In genomic region chr2:28750316-28751101, GRCh38 we compare ENCODE assay signal across 8 cellular contexts. TPM values are rescaled to one million over a fixed set of nuclear protein-coding genes. Genes with fewer than 3 reads are reported as not detected.
DNase-seq lines count a peak whose midpoint lies in the region; ATAC-seq, FAIRE-seq and TF ChIP-seq lines count a peak whose summit lies in the region.

No MANE protein-coding gene starts in this region.

- H3K9me3 ChIP-seq in A673 (ENCODE audit: low read depth, low read length, poor library complexity, severe bottlenecking) (no peaks in the 10 kb centered on the region), GM12878 (replicated peaks; ENCODE audit: control insufficient read depth, insufficient read depth, low read length) (no peaks in the 10 kb centered on the region)

- FAIRE-seq in GM12878 (lab: Jason Lieb, UNC) = no peak

- BruUV-seq in A673 (replicated peaks; lab: Mats Ljungman, UMichigan) (no TSS peak), GM12878 (replicated peaks; lab: Mats Ljungman, UMichigan) (no TSS peak)

- no peak for TF ChIP-seq RAD21 in GM12878 (IDR thresholded peaks at IDR 0.05; ENCODE audit: insufficient read depth, low read depth, low read length)

- no peaks in the 10 kb centered on the region for H3K36me3 ChIP-seq in A673 (ENCODE audit: insufficient read depth, low read length, poor library complexity, severe bottlenecking)
- H3K36me3 ChIP-seq in GM12878 (ENCODE audit: control insufficient read depth in 2 of 2, insufficient read depth in 2 of 2, low read length in 1 of 2) = no peaks in the 10 kb centered on the region

- peak overlapping the region; percentile 72 for H3K9ac ChIP-seq in GM12878 (ENCODE audit: control insufficient read depth, insufficient read depth, low read length)

- H3K27me3 ChIP-seq in A673 (replicated peaks; ENCODE audit: insufficient read depth, low read depth, low read length, poor library complexity) (no peaks in the 10 kb centered on the region), GM12878 (replicated peaks in 1 of 2; ENCODE audit: control insufficient read depth in 2 of 2, insufficient read depth in 2 of 2, low read length in 1 of 2) (no peaks in the 10 kb centered on the region)

- H3K27ac ChIP-seq in A673 (ENCODE audit: low read depth, low read length, poor library complexity, severe bottlenecking) (peak overlapping the region; percentile 98), GM12878 (ENCODE audit: control insufficient read depth, insufficient read depth) (peak overlapping the region; percentile 90)

- 10% methylated on average over 9 of the region's 9 CpGs for WGBS in GM12878 (ENCODE audit: insufficient coverage, insufficient replicate concordance, low lambda C conversion rate, missing lambda C conversion rate)

- peaks cover 52% of the 10 kb centered on the region for H3K79me2 ChIP-seq in GM12878 (ENCODE audit: control insufficient read depth, insufficient read depth, low read length)

- POLR2A ChIA-PET in A673 (lab: Charles Lee; ENCODE audit: low non-redundant PET) = no interaction called here
- POLR2A ChIA-PET in GM12878 (lab: Charles Lee) = interaction anchor here (1.3 kb wide), 1 partner anchor 69 kb away, joined by 3 read pairs; no protein-coding TSS in a partner anchor

- ATAC-seq in GM12878 (no peak), GM18511 (IDR thresholded peaks at IDR 0.05; ENCODE audit: unreplicated experiment) (no peak)

- peak overlapping the region; percentile 97 for H3K4me2 ChIP-seq in GM12878 (ENCODE audit: control insufficient read depth, insufficient read depth)

- TF ChIP-seq POLR2A in GM12878 (IDR thresholded peaks at IDR 0.05; ENCODE audit: low read depth, low read length) = no peak

- intact Hi-C loops in A673 (cut with micrococcal nuclease; ENCODE audit: unreplicated experiment) (loop anchor here (5.0 kb wide), 1 partner anchor 183 kb away; no protein-coding TSS in a partner anchor), GM12878 (cut with micrococcal nuclease; ENCODE audit: unreplicated experiment) (loop anchor here (10.0 kb wide), 1 partner anchor 144 kb away; the partner anchor contains the start of gene WDR43)

- SMC1A ChIA-PET in GM12878 (lab: Charles Lee; ENCODE audit: uncharacterized antibody, unreplicated experiment) = interaction anchor here (0.8 to 3.4 kb wide), 5 partner anchors 9 to 156 kb away, joined by 3 to 12 read pairs (median 5); no protein-coding TSS in a partner anchor

- peak overlapping the region; percentile 46 for H2AFZ ChIP-seq in GM12878 (ENCODE audit: control insufficient read depth, low read depth, low read length)

- H4K20me1 ChIP-seq in GM12878 (ENCODE audit: control insufficient read depth, insufficient read depth) = no peaks in the 10 kb centered on the region

- CTCF ChIA-PET in A673 (lab: Charles Lee) = no interaction called here
- CTCF ChIA-PET in GM12878 (lab: Yijun Ruan, JAX) = interaction anchor here (0.6 to 12.2 kb wide), 5 partner anchors 9 to 1527 kb away, joined by 3 to 155 read pairs (median 3); no protein-coding TSS in a partner anchor

- RAD21 ChIA-PET in GM12878 (lab: Charles Lee; ENCODE audit: unreplicated experiment) = interaction anchor here (1.0 to 2.7 kb wide), 3 partner anchors 156 to 184 kb away, joined by 3 to 14 read pairs (median 3); no protein-coding TSS in a partner anchor

- H3K4me1 ChIP-seq in A673 (ENCODE audit: insufficient read depth, low read length, poor library complexity, severe bottlenecking) = peaks cover 19% of the 10 kb centered on the region
- H3K4me1 ChIP-seq in GM12878 (ENCODE audit: control insufficient read depth, insufficient read depth, low read length) = peaks cover 6% of the 10 kb centered on the region; the same call in 1 of the 2 replicates

- H3K4me3 ChIP-seq in A673 (ENCODE audit: low read depth, low read length, poor library complexity, severe bottlenecking) (peak overlapping the region; percentile 91), GM08714 (ENCODE audit: low read length) (peak overlapping the region; percentile 96), GM12878 (peak overlapping the region; percentile 98)

- in situ Hi-C loops in GM12878 (cut with MboI) = loop anchor here (5.0 kb wide), 1 partner anchor 153 kb away; no protein-coding TSS in a partner anchor

- TF ChIP-seq EP300 in GM12878 (IDR thresholded peaks at IDR 0.05; ENCODE audit: borderline replicate concordance in 1 of 2, control insufficient read depth in 1 of 2, low read depth in 2 of 2, low read length in 2 of 2) = no peak

- TF ChIP-seq CTCF in A673 (conservative IDR thresholded peaks at IDR 0.05; ENCODE audit: low read depth, low read length) (no peak), GM12878 (IDR thresholded peaks at IDR 0.05 in 2 of 3, conservative IDR thresholded peaks at IDR 0.05 in 1 of 3; ENCODE audit: control insufficient read depth in 2 of 3, extremely low read depth in 1 of 3, insufficient read depth in 1 of 3, low read depth in 3 of 3, low read length in 3 of 3) (no peak)

- DNase-seq in A673 (ENCODE audit: low spot score) (no peak), RPMI7951 (ENCODE audit: low read depth) (peak; percentile 62), GM12878 (ENCODE audit: low read depth, low spot score) (no peak), iris pigment epithelial cell (ENCODE audit: low read depth) (peak; percentile 60), NCI-H2029 (lab: John Stamatoyannopoulos, UW) (no peak)
- peak; percentile 20 for DNase-seq in stimulated activated CD4-positive, alpha-beta T cell treated with anti-CD3 and anti-CD28 coated beads, Interleukin-1b, Interleukin-23, amount 100 ng/mL, for 48 hours

TF ChIP-seq in GM12878, 131 proteins besides CTCF, POLR2A, EP300 and RAD21 (continues in another document):
- no peak for TF ChIP-seq NFYA (IDR thresholded peaks at IDR 0.05; ENCODE audit: borderline replicate concordance, low read depth, low read length)
- no peak for TF ChIP-seq NKRF (conservative IDR thresholded peaks at IDR 0.05)
- TF ChIP-seq, protein P1, sequence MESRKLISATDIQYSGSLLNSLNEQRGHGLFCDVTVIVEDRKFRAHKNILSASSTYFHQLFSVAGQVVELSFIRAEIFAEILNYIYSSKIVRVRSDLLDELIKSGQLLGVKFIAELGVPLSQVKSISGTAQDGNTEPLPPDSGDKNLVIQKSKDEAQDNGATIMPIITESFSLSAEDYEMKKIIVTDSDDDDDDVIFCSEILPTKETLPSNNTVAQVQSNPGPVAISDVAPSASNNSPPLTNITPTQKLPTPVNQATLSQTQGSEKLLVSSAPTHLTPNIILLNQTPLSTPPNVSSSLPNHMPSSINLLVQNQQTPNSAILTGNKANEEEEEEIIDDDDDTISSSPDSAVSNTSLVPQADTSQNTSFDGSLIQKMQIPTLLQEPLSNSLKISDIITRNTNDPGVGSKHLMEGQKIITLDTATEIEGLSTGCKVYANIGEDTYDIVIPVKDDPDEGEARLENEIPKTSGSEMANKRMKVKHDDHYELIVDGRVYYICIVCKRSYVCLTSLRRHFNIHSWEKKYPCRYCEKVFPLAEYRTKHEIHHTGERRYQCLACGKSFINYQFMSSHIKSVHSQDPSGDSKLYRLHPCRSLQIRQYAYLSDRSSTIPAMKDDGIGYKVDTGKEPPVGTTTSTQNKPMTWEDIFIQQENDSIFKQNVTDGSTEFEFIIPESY (IDR thresholded peaks at IDR 0.05) = no peak
- no peak for TF ChIP-seq EED (IDR thresholded peaks at IDR 0.05; ENCODE audit: low read depth)
- TF ChIP-seq, protein P2, sequence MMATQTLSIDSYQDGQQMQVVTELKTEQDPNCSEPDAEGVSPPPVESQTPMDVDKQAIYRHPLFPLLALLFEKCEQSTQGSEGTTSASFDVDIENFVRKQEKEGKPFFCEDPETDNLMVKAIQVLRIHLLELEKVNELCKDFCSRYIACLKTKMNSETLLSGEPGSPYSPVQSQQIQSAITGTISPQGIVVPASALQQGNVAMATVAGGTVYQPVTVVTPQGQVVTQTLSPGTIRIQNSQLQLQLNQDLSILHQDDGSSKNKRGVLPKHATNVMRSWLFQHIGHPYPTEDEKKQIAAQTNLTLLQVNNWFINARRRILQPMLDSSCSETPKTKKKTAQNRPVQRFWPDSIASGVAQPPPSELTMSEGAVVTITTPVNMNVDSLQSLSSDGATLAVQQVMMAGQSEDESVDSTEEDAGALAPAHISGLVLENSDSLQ (IDR thresholded peaks at IDR 0.05) = no peak
- TF ChIP-seq BRCA1 (IDR thresholded peaks at IDR 0.05; ENCODE audit: low read depth, low read length) = no peak
- TF ChIP-seq SMARCA5 (IDR thresholded peaks at IDR 0.05) = no peak
- no peak for TF ChIP-seq TBL1XR1 (IDR thresholded peaks at IDR 0.05; ENCODE audit: low read depth, low read length)

RNA-seq across cellular contexts. Expression of gene PPP1CB, which starts 1.1 kb away (rescaled TPM):
- total RNA-seq in A673 (2021) = 167 and 181 TPM in 2 replicates
- 142 and 168 TPM in 2 replicates for total RNA-seq in RPMI7951 (2014; rRNA removed; shearing (Covaris generic))
- total RNA-seq in GM12878 (2013; cell fraction: nucleolus; rRNA removed) = 82.3 and 108 TPM in 2 replicates
- total RNA-seq in GM12878 (2014; rRNA removed) = 64.4 and 81.0 TPM in 2 replicates
- total RNA-seq in GM12878 (2014; rRNA removed; fragmentation: Illumina TruSeq; extraction: Trizol) = 84.6 and 85.4 TPM in 2 replicates
- total RNA-seq in GM12878 (2021) = 144 and 153 TPM in 2 replicates
- 20.4 TPM for polyA plus RNA-seq in GM12878 (2011; ENCODE audit: low read depth)
- polyA plus RNA-seq in GM12878 (2011; rRNA removed) = 84.4 and 140 TPM in 2 replicates
- polyA plus RNA-seq in GM12878 (2011; cell fraction: cytosol; rRNA removed) = 24.2 and 31.0 TPM in 2 replicates
- 19.5 and 25.1 TPM in 2 replicates for polyA plus RNA-seq in GM12878 (2011; cell fraction: nucleus; rRNA removed)
- polyA plus RNA-seq in GM12878 (2012) = 48.8 and 59.5 TPM in 2 replicates
- 64.4 and 88.1 TPM in 2 replicates for polyA plus RNA-seq in GM12878 (2014; fragmentation: Illumina TruSeq; extraction: Trizol)
- 100 to 1,000 TPM in 1 of 2 experiments, 10 to 100 TPM in 1; 84.4 to 176 TPM for polyA plus RNA-seq in GM12878 (2014; fragmentation: Nextera tagmentation; extraction: Ambion mirVana)
- 30.3 and 37.5 TPM in 2 replicates for polyA plus RNA-seq in GM12878 (2014; rRNA removed)
- 100 to 1,000 TPM; 127 to 131 TPM for polyA plus RNA-seq in GM12878 (2016; fragmentation: Nextera tagmentation; extraction: Ambion mirVana)
- 69.0 and 105 TPM in 2 replicates for polyA minus RNA-seq in GM12878 (2011; rRNA and poly(A)+ RNA removed)
- polyA minus RNA-seq in GM12878 (2011; cell fraction: cytosol; rRNA and poly(A)+ RNA removed) = 47.4 and 57.4 TPM in 2 replicates
- 19.6 and 30.9 TPM in 2 replicates for polyA minus RNA-seq in GM12878 (2011; cell fraction: nucleus; rRNA and poly(A)+ RNA removed)

Comparison
In these comparisons a context has a peak if more than half of its experiments do, and no peak if none do; other contexts are left out.
1. DNase-seq: peak in RPMI7951 (single experiment), iris pigment epithelial cell (single experiment) and stimulated activated CD4-positive, alpha-beta T cell treated with anti-CD3 and anti-CD28 coated beads, Interleukin-1b, Interleukin-23, amount 100 ng/mL, for 48 hours (single experiment); none in A673 (single experiment), GM12878 (single experiment) and NCI-H2029 (single experiment).
2. Peak in every context shown above with its lines, with median percentiles within 50 percentile points of each other: H3K4me3 ChIP-seq.